Comparison of ENCODE assay signal across 26 cellular contexts in genomic region chr10:55374060-55374459, GRCh38.
DNase-seq lines count a peak whose midpoint lies in the region; ATAC-seq and TF ChIP-seq lines count a peak whose summit lies in the region.
"Had no signal": no experiment of that assay in that cellular context is flagged by ENCODE, and none has a peak within 500 bp of the region (broad histone marks: within the 10 kb centered on the region; RNA-seq: fewer than 3 reads in every experiment).

No MANE protein-coding gene starts in this region.

- H3K4me1 ChIP-seq in right atrium auricular region (no peaks in the 10 kb centered on the region), SJCRH30 (peaks cover 25% of the 10 kb centered on the region)
- H3K4me1 ChIP-seq: breast epithelium, left lung, parathyroid adenoma, suprapubic skin had no signal

- no peak for DNase-seq in Right ventricle myocardium superior
- DNase-seq in right atrium auricular region (ENCODE audit: low spot score) = no peak
- DNase-seq in SJCRH30 = peak; percentile 2
- peak; percentile 14 for DNase-seq in glomerular endothelial cell (ENCODE audit: extremely low read depth, low read depth, low spot score)
- peak; percentile 3 for DNase-seq in renal cortical epithelial cell (ENCODE audit: low read depth)
- no peak for DNase-seq in HUDEP-2 (lab: John Stamatoyannopoulos, UW; ENCODE audit: unreplicated experiment in 76 of 76)
- no peak for DNase-seq in EL
- DNase-seq in NCI-H1048 (lab: John Stamatoyannopoulos, UW) = no peak
- DNase-seq: ACHN; activated B cell treated with CpG ODN at 0.5 μM for 24 hours; activated CD4-positive, alpha-beta memory T cell treated with anti-CD3 and anti-CD28 coated beads, Interleukin-2, amount 10 ng/mL, durations not matched to agents 7 days and 5 days; activated gamma-delta T cell; endodermal cell; H9; head of caudate nucleus; IMR-90; left lung; NCI-H1694; NCI-H446; stimulated activated CD4-positive, alpha-beta T cell treated with anti-CD3 and anti-CD28 coated beads, Interleukin-2, amount 100 ng/mL, for 24 hours had no signal

- H3K36me3 ChIP-seq in right atrium auricular region (no peaks in the 10 kb centered on the region), SJCRH30 (no peaks in the 10 kb centered on the region)
- H3K36me3 ChIP-seq: breast epithelium, left lung, suprapubic skin had no signal

- no peak for TF ChIP-seq CTCF in right atrium auricular region (IDR thresholded peaks at IDR 0.05)

- H3K9me3 ChIP-seq in right atrium auricular region (no peaks in the 10 kb centered on the region), SJCRH30 (replicated peaks) (no peaks in the 10 kb centered on the region)
- H3K9me3 ChIP-seq: breast epithelium, left lung, suprapubic skin had no signal

- intact Hi-C loops in Right ventricle myocardium superior (cut with DNase I) = no loop called here

- H3K4me3 ChIP-seq in right atrium auricular region = no peak overlapping the region
- H3K4me3 ChIP-seq in SJCRH30 = no peak overlapping the region
- H3K4me3 ChIP-seq: breast epithelium, coronary artery, left lung, SK-N-MC, suprapubic skin had no signal

- no peaks in the 10 kb centered on the region for H3K27me3 ChIP-seq in right atrium auricular region
- H3K27me3 ChIP-seq in SJCRH30 = no peaks in the 10 kb centered on the region
- H3K27me3 ChIP-seq: breast epithelium, left lung, suprapubic skin had no signal

- H3K27ac ChIP-seq in right atrium auricular region = no peak overlapping the region
- no peak overlapping the region for H3K27ac ChIP-seq in SJCRH30
- H3K27ac ChIP-seq: breast epithelium, coronary artery, left lung, parathyroid adenoma, SK-N-MC, suprapubic skin had no signal

- ATAC-seq in Right ventricle myocardium superior (ENCODE audit: poor library complexity) = peak; percentile 48
- ATAC-seq: left lung; stimulated activated memory B cell treated with anti-CD40 and anti-IgM and Interleukin-4, amounts not matched to agents 10 μg/mL and 1 μg/mL and 100 μg/mL, for 72 hours had no signal

Comparison
In these comparisons a context has a peak if more than half of its experiments do, and no peak if none do; other contexts are left out.
1. DNase-seq: peak in SJCRH30 (2 of 2), glomerular endothelial cell (single experiment) and renal cortical epithelial cell (single experiment); none in Right ventricle myocardium superior (single experiment), right atrium auricular region (single experiment), HUDEP-2 (0 of 76), EL (single experiment) and NCI-H1048 (single experiment).